ENCODE assay signal across 33 cellular contexts in the genomic region with DNA sequence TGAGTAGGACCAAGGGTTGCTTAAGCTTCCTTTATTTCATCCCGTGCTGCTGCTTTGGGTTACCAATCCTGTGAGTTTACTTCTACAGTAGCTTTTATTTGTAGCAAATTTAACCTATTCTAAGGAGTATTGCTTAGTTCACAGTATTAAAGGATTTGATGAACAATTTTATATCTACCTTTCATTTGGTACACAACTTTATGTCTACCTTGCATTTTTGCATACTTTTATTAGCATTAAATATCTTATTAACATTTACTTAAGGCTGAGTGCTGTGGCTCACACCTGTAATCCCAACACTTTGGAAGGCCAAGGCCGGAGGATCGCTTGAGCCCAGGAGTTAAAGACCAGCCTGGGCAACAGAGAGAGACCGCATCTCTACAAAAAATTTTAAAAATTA.
"Had no signal": no experiment of that assay in that cellular context is flagged by ENCODE, and none has a peak within 500 bp of the region (broad histone marks: within the 10 kb centered on the region; RNA-seq: fewer than 3 reads in every experiment).

No MANE protein-coding gene starts in this region.

- H3K4me3 ChIP-seq: ascending aorta, coronary artery, dorsolateral prefrontal cortex, esophagus muscularis mucosa, gastrocnemius medialis, heart left ventricle had no signal

- FAIRE-seq: bronchial epithelial cell had no signal

- H3K9me3 ChIP-seq: ascending aorta, esophagus muscularis mucosa, gastrocnemius medialis, heart left ventricle had no signal

- H3K27ac Mint-ChIP-seq: activated CD4-positive, alpha-beta memory T cell treated with anti-CD3 and anti-CD28 coated beads for 36 hours; activated CD4-positive, alpha-beta T cell treated with anti-CD3 and anti-CD28 coated beads for 36 hours; activated CD4-positive, alpha-beta T cell treated with anti-CD3 and anti-CD28 coated beads, Interleukin-2, amount 10 ng/mL, durations not matched to agents 24 days and 14 days; activated CD8-positive, alpha-beta memory T cell treated with anti-CD3 and anti-CD28 coated beads, Interleukin-2, amount 10 ng/mL, durations not matched to agents 7 days and 5 days; activated CD8-positive, alpha-beta T cell treated with anti-CD3 and anti-CD28 coated beads, Interleukin-2, amount 10 ng/mL, durations not matched to agents 7 days and 5 days; activated naive CD4-positive, alpha-beta T cell treated with anti-CD3 and anti-CD28 coated beads for 36 hours; activated naive CD4-positive, alpha-beta T cell treated with anti-CD3 and anti-CD28 coated beads, Interleukin-2, amount 50 U/mL, for 72 hours; activated naive CD8-positive, alpha-beta T cell treated with anti-CD3 and anti-CD28 coated beads, Interleukin-2, amount 10 ng/mL, durations not matched to agents 7 days and 5 days; activated T-helper 1 cell treated with anti-CD3 and anti-CD28 coated beads, Interleukin-12 subunit alpha, Interleukin-12 subunit beta, Interleukin-2, Interleukin-4 antibody, amounts not matched to agents 30 ng/mL and 10 ng/mL and 1 ng/mL, durations not matched to agents 14 hours and 24 hours and 36 hours; activated T-helper 2 cell treated with anti-CD3 and anti-CD28 coated beads, Interferon-gamma antibody, Interleukin-2, Interleukin-4, amounts not matched to agents 10 μg/mL and 5 μg/mL and 100 μg/mL, durations not matched to agents 14 hours and 24 hours and 36 hours; dendritic cell treated with granulocyte-macrophage colony-stimulating factor and Interleukin-4, amounts not matched to agents 40 ng/mL and 50 ng/mL, for 4 days; T-helper 17 cell; T-helper 2 cell treated with Interferon-gamma antibody and Interleukin-4, amounts not matched to agents 5 μg/mL and 100 μg/mL, for 36 hours had no signal

- H3K27me3 Mint-ChIP-seq: activated CD4-positive, alpha-beta memory T cell treated with anti-CD3 and anti-CD28 coated beads for 36 hours; activated CD4-positive, alpha-beta T cell treated with anti-CD3 and anti-CD28 coated beads for 36 hours; activated CD4-positive, alpha-beta T cell treated with anti-CD3 and anti-CD28 coated beads, Interleukin-2, amount 10 ng/mL, durations not matched to agents 24 days and 14 days; activated CD8-positive, alpha-beta memory T cell treated with anti-CD3 and anti-CD28 coated beads, Interleukin-2, amount 10 ng/mL, durations not matched to agents 7 days and 5 days; activated naive CD8-positive, alpha-beta T cell treated with anti-CD3 and anti-CD28 coated beads, Interleukin-2, amount 10 ng/mL, durations not matched to agents 7 days and 5 days; central memory CD8-positive, alpha-beta T cell; dendritic cell treated with granulocyte-macrophage colony-stimulating factor and Interleukin-4, amounts not matched to agents 40 ng/mL and 50 ng/mL, for 4 days; T-helper 17 cell had no signal

- H3K9me3 Mint-ChIP-seq: activated CD4-positive, alpha-beta memory T cell treated with anti-CD3 and anti-CD28 coated beads for 36 hours; activated CD4-positive, alpha-beta T cell treated with anti-CD3 and anti-CD28 coated beads, Interleukin-2, amount 10 ng/mL, durations not matched to agents 24 days and 14 days; activated naive CD4-positive, alpha-beta T cell treated with anti-CD3 and anti-CD28 coated beads for 36 hours; activated naive CD8-positive, alpha-beta T cell treated with anti-CD3 and anti-CD28 coated beads, Interleukin-2, amount 10 ng/mL, durations not matched to agents 7 days and 5 days; activated T-helper 1 cell treated with anti-CD3 and anti-CD28 coated beads, Interleukin-12 subunit alpha, Interleukin-12 subunit beta, Interleukin-2, Interleukin-4 antibody, amounts not matched to agents 30 ng/mL and 10 ng/mL and 1 ng/mL, durations not matched to agents 14 hours and 24 hours and 36 hours; activated T-helper 2 cell treated with anti-CD3 and anti-CD28 coated beads, Interferon-gamma antibody, Interleukin-2, Interleukin-4, amounts not matched to agents 10 μg/mL and 5 μg/mL and 100 μg/mL, durations not matched to agents 14 hours and 24 hours and 36 hours; central memory CD8-positive, alpha-beta T cell; dendritic cell treated with granulocyte-macrophage colony-stimulating factor and Interleukin-4, amounts not matched to agents 40 ng/mL and 50 ng/mL, for 4 days; T-helper 2 cell treated with Interferon-gamma antibody and Interleukin-4, amounts not matched to agents 5 μg/mL and 100 μg/mL, for 36 hours had no signal

- H3K27ac ChIP-seq: ascending aorta, brain microvascular endothelial cell, coronary artery, dorsolateral prefrontal cortex, esophagus muscularis mucosa, foreskin keratinocyte, heart left ventricle had no signal

- ATAC-seq: activated CD4-positive, alpha-beta T cell treated with anti-CD3 and anti-CD28 coated beads for 36 hours; activated CD8-positive, alpha-beta memory T cell treated with anti-CD3 and anti-CD28 coated beads, Interleukin-2, amount 10 ng/mL, durations not matched to agents 7 days and 5 days; activated CD8-positive, alpha-beta T cell treated with anti-CD3 and anti-CD28 coated beads, Interleukin-2, amount 10 ng/mL, durations not matched to agents 7 days and 5 days; activated naive CD4-positive, alpha-beta T cell treated with anti-CD3 and anti-CD28 coated beads, Interleukin-2, amount 50 U/mL, for 72 hours; foreskin keratinocyte; gastrocnemius medialis; heart left ventricle; T-helper 17 cell had no signal

- DNase-seq: activated CD4-positive, alpha-beta memory T cell treated with anti-CD3 and anti-CD28 coated beads for 36 hours; activated CD4-positive, alpha-beta T cell treated with anti-CD3 and anti-CD28 coated beads for 36 hours; activated CD4-positive, alpha-beta T cell treated with anti-CD3 and anti-CD28 coated beads, Interleukin-2, amount 10 ng/mL, durations not matched to agents 24 days and 14 days; activated CD4-positive, CD25-positive, alpha-beta regulatory T cell; activated CD4-positive, CD25-positive, alpha-beta regulatory T cell treated with anti-CD3 and anti-CD28 coated beads, Interleukin-2, amount 50 U/mL, for 72 hours; activated CD8-positive, alpha-beta memory T cell treated with anti-CD3 and anti-CD28 coated beads, Interleukin-2, amount 10 ng/mL, durations not matched to agents 7 days and 5 days; activated CD8-positive, alpha-beta memory T cell treated with anti-CD3 and anti-CD28 coated beads, Interleukin-2, amount 50 U/mL, for 4 hours; activated CD8-positive, alpha-beta T cell treated with anti-CD3 and anti-CD28 coated beads, Interleukin-2, amount 10 ng/mL, durations not matched to agents 7 days and 5 days; activated effector memory CD4-positive, alpha-beta T cell treated with anti-CD3 and anti-CD28 coated beads, Interleukin-2, amount 50 U/mL, for 16 hours; activated naive CD4-positive, alpha-beta T cell treated with anti-CD3 and anti-CD28 coated beads for 36 hours; activated naive CD8-positive, alpha-beta T cell treated with anti-CD3 and anti-CD28 coated beads, Interleukin-2, amount 10 ng/mL, durations not matched to agents 7 days and 5 days; activated T-cell treated with anti-CD3 and anti-CD28 coated beads, Interleukin-2, amount 50 U/mL, for 1 hour; activated T-cell treated with anti-CD3 and anti-CD28 coated beads, Interleukin-2, amount 50 U/mL, for 48 hours; brain microvascular endothelial cell; dorsolateral prefrontal cortex; effector memory CD4-positive, alpha-beta T cell; erythroblast; foreskin keratinocyte; gastrocnemius medialis; glutamatergic neuron; heart left ventricle; T-helper 17 cell; T1000 had no signal

- H3K4me3 Mint-ChIP-seq: activated CD4-positive, alpha-beta memory T cell treated with anti-CD3 and anti-CD28 coated beads for 36 hours; activated CD4-positive, alpha-beta T cell treated with anti-CD3 and anti-CD28 coated beads for 36 hours; activated CD4-positive, alpha-beta T cell treated with anti-CD3 and anti-CD28 coated beads, Interleukin-2, amount 10 ng/mL, durations not matched to agents 24 days and 14 days; activated CD8-positive, alpha-beta memory T cell treated with anti-CD3 and anti-CD28 coated beads, Interleukin-2, amount 10 ng/mL, durations not matched to agents 7 days and 5 days; activated CD8-positive, alpha-beta T cell treated with anti-CD3 and anti-CD28 coated beads, Interleukin-2, amount 10 ng/mL, durations not matched to agents 7 days and 5 days; activated naive CD4-positive, alpha-beta T cell treated with anti-CD3 and anti-CD28 coated beads for 36 hours; activated naive CD8-positive, alpha-beta T cell treated with anti-CD3 and anti-CD28 coated beads, Interleukin-2, amount 10 ng/mL, durations not matched to agents 7 days and 5 days; activated T-helper 1 cell treated with anti-CD3 and anti-CD28 coated beads, Interleukin-12 subunit alpha, Interleukin-12 subunit beta, Interleukin-2, Interleukin-4 antibody, amounts not matched to agents 30 ng/mL and 10 ng/mL and 1 ng/mL, durations not matched to agents 14 hours and 24 hours and 36 hours; central memory CD8-positive, alpha-beta T cell; dendritic cell treated with granulocyte-macrophage colony-stimulating factor and Interleukin-4, amounts not matched to agents 40 ng/mL and 50 ng/mL, for 4 days; T-helper 17 cell; T-helper 2 cell treated with Interferon-gamma antibody and Interleukin-4, amounts not matched to agents 5 μg/mL and 100 μg/mL, for 36 hours had no signal

- H3K27me3 ChIP-seq: ascending aorta, brain microvascular endothelial cell, dorsolateral prefrontal cortex, esophagus muscularis mucosa, foreskin keratinocyte, gastrocnemius medialis, heart left ventricle had no signal
